Comparison of ENCODE assay signal across 19 cellular contexts in the genomic region with DNA sequence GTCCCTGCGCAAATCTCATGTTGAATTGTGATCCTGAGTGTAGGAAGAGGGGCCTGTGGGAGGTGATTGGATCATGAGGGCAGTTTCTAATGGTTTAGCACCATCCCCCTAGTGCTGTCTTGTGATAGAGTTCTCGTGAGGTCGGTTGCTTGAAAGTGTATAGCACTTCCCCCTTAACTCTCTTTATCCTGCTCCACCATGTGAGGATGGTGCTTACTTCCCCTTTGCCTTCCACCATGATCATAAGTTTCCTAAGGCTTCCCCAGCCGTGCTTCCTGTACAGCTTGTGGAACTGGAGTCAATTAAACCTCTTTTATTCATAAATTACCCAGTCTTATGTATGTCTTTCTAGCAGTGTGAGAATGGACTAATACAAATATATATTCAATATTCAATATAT.
"Had no signal": no experiment of that assay in that cellular context is flagged by ENCODE, and none has a peak within 500 bp of the region (broad histone marks: within the 10 kb centered on the region; RNA-seq: fewer than 3 reads in every experiment).

No MANE protein-coding gene starts in this region.

- H3K4me3 Mint-ChIP-seq: nephron; stimulated activated memory B cell treated with anti-CD40 and anti-IgM and Interleukin-4, amounts not matched to agents 10 μg/mL and 1 μg/mL and 100 μg/mL, for 72 hours; stimulated activated naive CD8-positive, alpha-beta T cell treated with anti-CD3 and anti-CD28 coated beads, Interleukin-15, Interleukin-2, amounts not matched to agents 100 ng/mL and 50 ng/mL, for 24 hours had no signal

- H3K4me3 ChIP-seq: heart left ventricle, psoas muscle, right lobe of liver, tibial artery, upper lobe of left lung, vagina had no signal

- H3K27me3 Mint-ChIP-seq: naive B cell; stimulated activated memory B cell treated with anti-CD40 and anti-IgM and Interleukin-4, amounts not matched to agents 10 μg/mL and 1 μg/mL and 100 μg/mL, for 72 hours; stimulated activated naive CD8-positive, alpha-beta T cell treated with anti-CD3 and anti-CD28 coated beads, Interleukin-15, Interleukin-2, amounts not matched to agents 100 ng/mL and 50 ng/mL, for 24 hours had no signal

- ATAC-seq: esophagus mucosa; heart left ventricle; left colon; psoas muscle; right lobe of liver; stimulated activated memory B cell treated with anti-CD40 and anti-IgM and Interleukin-4, amounts not matched to agents 10 μg/mL and 1 μg/mL and 100 μg/mL, for 72 hours had no signal

- H3K9me3 ChIP-seq: right lobe of liver, vagina had no signal

- H3K27ac ChIP-seq: heart left ventricle, psoas muscle, right lobe of liver, tibial artery, upper lobe of left lung, vagina had no signal

- H3K36me3 ChIP-seq: heart left ventricle, right lobe of liver, tibial artery, upper lobe of left lung, vagina had no signal

- H3K4me1 Mint-ChIP-seq: naive B cell; nephron; stimulated activated memory B cell treated with anti-CD40 and anti-IgM and Interleukin-4, amounts not matched to agents 10 μg/mL and 1 μg/mL and 100 μg/mL, for 72 hours had no signal

- DNase-seq: effector memory CD4-positive, alpha-beta T cell; heart left ventricle; hippocampal formation; left colon; mesendoderm; naive B cell; psoas muscle; retina; right lobe of liver; stimulated activated CD4-positive, alpha-beta T cell treated with anti-CD3 and anti-CD28 coated beads, Interleukin-4, amount 100 ng/mL, for 1 hour; tibial artery; upper lobe of left lung had no signal

- H3K27ac Mint-ChIP-seq: naive B cell; nephron; stimulated activated memory B cell treated with anti-CD40 and anti-IgM and Interleukin-4, amounts not matched to agents 10 μg/mL and 1 μg/mL and 100 μg/mL, for 72 hours; stimulated activated naive CD8-positive, alpha-beta T cell treated with anti-CD3 and anti-CD28 coated beads, Interleukin-15, Interleukin-2, amounts not matched to agents 100 ng/mL and 50 ng/mL, for 24 hours had no signal

- H3K4me1 ChIP-seq: heart left ventricle, psoas muscle, tibial artery, upper lobe of left lung, vagina had no signal

- H3K27me3 ChIP-seq: heart left ventricle, right lobe of liver, tibial artery, upper lobe of left lung, vagina had no signal

- H3K36me3 Mint-ChIP-seq: naive B cell; stimulated activated memory B cell treated with anti-CD40 and anti-IgM and Interleukin-4, amounts not matched to agents 10 μg/mL and 1 μg/mL and 100 μg/mL, for 72 hours had no signal

- FAIRE-seq: endometrium, frontal cortex had no signal
